In the genomic region with DNA sequence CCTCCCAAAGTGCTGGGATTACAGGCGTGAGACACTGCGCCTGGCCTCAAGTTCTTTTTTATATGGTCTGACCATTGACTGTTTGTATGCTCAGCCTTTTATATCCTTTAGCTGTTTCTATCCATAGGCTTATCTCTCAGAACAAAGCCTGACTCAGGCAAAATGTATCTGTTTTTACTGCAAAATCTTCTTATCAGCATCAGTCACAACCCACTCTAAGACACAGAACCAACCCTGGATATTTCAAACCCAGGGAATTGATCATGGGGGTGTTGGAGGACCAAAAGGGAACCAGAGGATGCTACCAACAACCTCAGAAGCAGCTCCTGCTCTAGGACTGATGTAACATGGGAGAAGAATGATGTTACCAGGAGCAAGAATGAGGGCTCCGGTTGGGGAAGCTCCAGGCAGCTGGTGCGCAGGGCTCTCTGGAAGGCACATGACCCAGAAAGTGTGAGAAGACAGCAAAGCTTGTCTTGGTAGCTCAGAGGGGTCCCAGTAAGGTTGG, we compare ENCODE assay signal across 30 cellular contexts.
"Had no signal": no experiment of that assay in that cellular context is flagged by ENCODE, and none has a peak within 500 bp of the region (broad histone marks: within the 10 kb centered on the region; RNA-seq: fewer than 3 reads in every experiment).

No MANE protein-coding gene starts in this region.

- DNase-seq: naive B cell; naive thymus-derived CD8-positive, alpha-beta T cell; nephron progenitor cell; occipital lobe; ovary; posterior cingulate gyrus; psoas muscle; right cardiac atrium; right lobe of liver; sigmoid colon; spleen; stimulated activated CD4-positive, alpha-beta T cell treated with anti-CD3 and anti-CD28 coated beads, Interleukin-12 subunit alpha, Interleukin-12 subunit beta, amount 100 ng/mL, for 4 hours; stimulated activated CD4-positive, alpha-beta T cell treated with anti-CD3 and anti-CD28 coated beads, Interleukin-1b, Interleukin-23, amount 100 ng/mL, for 48 hours; stimulated activated CD4-positive, alpha-beta T cell treated with anti-CD3 and anti-CD28 coated beads, Interleukin-4, amount 100 ng/mL, for 1 hour; stimulated activated CD4-positive, alpha-beta T cell treated with anti-CD3 and anti-CD28 coated beads, Interleukin-4, amount 100 ng/mL, for 4 hours; stimulated activated CD8-positive, alpha-beta memory T cell treated with anti-CD3 and anti-CD28 coated beads, Interleukin-4, amount 100 ng/mL, for 48 hours; stimulated activated naive CD4-positive, alpha-beta T cell; stimulated activated naive CD8-positive, alpha-beta T cell treated with anti-CD3 and anti-CD28 coated beads, Interleukin-15, amount 100 ng/mL, for 72 hours; stimulated activated naive CD8-positive, alpha-beta T cell treated with anti-CD3 and anti-CD28 coated beads, Interleukin-15, Interleukin-2, amounts not matched to agents 100 U/mL and 50 U/mL, for 24 hours; substantia nigra; testis; tibial artery; transverse colon; upper lobe of right lung; uterus had no signal

- H3K4me3 ChIP-seq: ovary, psoas muscle, right lobe of liver, sigmoid colon, smooth muscle cell, spleen, suprapubic skin, testis, tibial artery, transverse colon, upper lobe of right lung, uterus had no signal

- H3K9ac ChIP-seq: parathyroid adenoma had no signal

- H3K9me3 ChIP-seq: ovary, right lobe of liver, testis had no signal

- H3K27me3 ChIP-seq: ovary, right lobe of liver, sigmoid colon, spleen, suprapubic skin, testis, tibial artery, transverse colon, upper lobe of right lung, uterus had no signal

- H3K27ac ChIP-seq: ovary, parathyroid adenoma, psoas muscle, right lobe of liver, sigmoid colon, spleen, suprapubic skin, testis, tibial artery, transverse colon, upper lobe of right lung, uterus had no signal

- H2AFZ ChIP-seq: parathyroid adenoma had no signal

- H3K79me2 ChIP-seq: parathyroid adenoma had no signal

- H3K4me1 ChIP-seq: parathyroid adenoma, psoas muscle, right lobe of liver, sigmoid colon, testis, transverse colon, upper lobe of right lung, uterus had no signal

- H3K36me3 ChIP-seq: ovary, right lobe of liver, sigmoid colon, spleen, suprapubic skin, tibial artery, transverse colon, upper lobe of right lung, uterus had no signal

- H3K4me2 ChIP-seq: smooth muscle cell had no signal

- ATAC-seq: naive thymus-derived CD8-positive, alpha-beta T cell; natural killer cell treated with Interleukin-12 subunit alpha and Interleukin-12 subunit beta and Interleukin-15 and Interleukin-18, amount 100 ng/mL, for 72 hours; psoas muscle; right cardiac atrium; right lobe of liver; stimulated activated memory B cell treated with anti-CD40 and anti-IgM and Interleukin-4, amounts not matched to agents 10 μg/mL and 1 μg/mL and 100 μg/mL, for 72 hours; stimulated activated naive CD8-positive, alpha-beta T cell treated with anti-CD3 and anti-CD28 coated beads, Interleukin-15, amount 100 ng/mL, for 72 hours; stimulated activated naive CD8-positive, alpha-beta T cell treated with anti-CD3 and anti-CD28 coated beads, Interleukin-15, Interleukin-2, amounts not matched to agents 100 U/mL and 50 U/mL, for 24 hours; upper lobe of right lung had no signal
